Comparison of ENCODE assay signal across 27 cellular contexts in the genomic region with DNA sequence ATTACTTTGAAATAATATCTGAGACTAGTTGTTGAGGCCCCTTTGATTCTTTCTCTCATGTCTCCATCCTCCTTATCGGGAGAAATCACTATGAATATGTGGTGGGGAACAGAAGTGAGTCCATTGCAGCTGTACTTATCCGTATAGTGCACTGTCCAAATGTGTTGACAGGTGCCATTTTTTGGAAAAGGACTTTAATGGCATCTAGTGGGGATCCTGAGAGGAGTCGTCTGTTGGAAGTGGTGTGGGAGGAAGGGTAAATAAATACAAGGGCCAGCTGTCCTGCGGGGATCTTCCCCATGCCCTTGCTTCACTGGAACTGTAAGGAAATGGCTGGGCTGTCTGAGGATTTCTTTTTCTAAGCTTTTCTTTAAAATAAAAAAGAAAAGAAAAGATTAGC. TPM values are rescaled to one million over a fixed set of nuclear protein-coding genes. Genes with fewer than 3 reads are reported as not detected.
DNase-seq lines count a peak whose midpoint lies in the region; ATAC-seq lines count a peak whose summit lies in the region.
"Had no signal": no experiment of that assay in that cellular context is flagged by ENCODE, and none has a peak within 500 bp of the region (broad histone marks: within the 10 kb centered on the region; RNA-seq: fewer than 3 reads in every experiment).

No MANE protein-coding gene starts in this region.

- H3K18ac ChIP-seq in mesenchymal stem cell (ENCODE audit: low read depth in 1 of 2, low read length in 2 of 2), result no peak overlapping the region

- H3K36me3 Mint-ChIP-seq in activated CD8-positive, alpha-beta memory T cell treated with anti-CD3 and anti-CD28 coated beads, Interleukin-2, amount 10 ng/mL, durations not matched to agents 7 days and 5 days, result peaks cover 60% of the 10 kb centered on the region
- H3K36me3 Mint-ChIP-seq in T-helper 17 cell (ENCODE audit: low read depth), result peaks cover 3% of the 10 kb centered on the region
- peaks cover 65% of the 10 kb centered on the region for H3K36me3 Mint-ChIP-seq in stimulated activated effector memory CD8-positive, alpha-beta T cell treated with anti-CD3 and anti-CD28 coated beads, Interleukin-12 subunit alpha, Interleukin-12 subunit beta, amount 100 ng/mL, for 72 hours
- H3K36me3 Mint-ChIP-seq: activated naive CD4-positive, alpha-beta T cell treated with anti-CD3 and anti-CD28 coated beads, Interleukin-2, amount 50 U/mL, for 24 hours; immature natural killer cell had no signal

- H3K4ac ChIP-seq in mesenchymal stem cell (ENCODE audit: low read depth in 1 of 2, low read length in 2 of 2), result no peak overlapping the region

- 79% methylated on average over 4 of the region's 4 CpGs for WGBS in mesenchymal stem cell

- H3K9ac ChIP-seq in mesenchymal stem cell (ENCODE audit: low read length), result no peak overlapping the region

- no peaks in the 10 kb centered on the region for H3K9me3 Mint-ChIP-seq in activated CD8-positive, alpha-beta memory T cell treated with anti-CD3 and anti-CD28 coated beads, Interleukin-2, amount 10 ng/mL, durations not matched to agents 7 days and 5 days (ENCODE audit: low read depth)
- no peaks in the 10 kb centered on the region for H3K9me3 Mint-ChIP-seq in stimulated activated effector memory CD8-positive, alpha-beta T cell treated with anti-CD3 and anti-CD28 coated beads, Interleukin-12 subunit alpha, Interleukin-12 subunit beta, amount 100 ng/mL, for 72 hours
- H3K9me3 Mint-ChIP-seq: activated naive CD4-positive, alpha-beta T cell treated with anti-CD3 and anti-CD28 coated beads, Interleukin-2, amount 50 U/mL, for 24 hours; immature natural killer cell; stimulated activated naive CD8-positive, alpha-beta T cell treated with anti-CD3 and anti-CD28 coated beads, Interleukin-15, Interleukin-2, amounts not matched to agents 100 ng/mL and 50 ng/mL, for 24 hours had no signal

- H2AFZ ChIP-seq in mesenchymal stem cell (ENCODE audit: low read depth, low read length), result no peak overlapping the region

- no peaks in the 10 kb centered on the region for H3K27me3 ChIP-seq in mesenchymal stem cell (ENCODE audit: control insufficient read depth in 1 of 2, insufficient read depth in 1 of 2, low read length in 2 of 2)
- H3K27me3 ChIP-seq: spleen, uterus had no signal

- H3K9me3 ChIP-seq in T-helper 17 cell (ENCODE audit: control insufficient read depth, low read length, poor library complexity, severe bottlenecking) (no peaks in the 10 kb centered on the region), mesenchymal stem cell (ENCODE audit: control insufficient read depth, low read length) (no peaks in the 10 kb centered on the region)
- H3K9me3 ChIP-seq: HAP-1, spleen, thoracic aorta, uterus had no signal

- no peaks in the 10 kb centered on the region for H3K27me3 Mint-ChIP-seq in activated CD8-positive, alpha-beta memory T cell treated with anti-CD3 and anti-CD28 coated beads, Interleukin-2, amount 10 ng/mL, durations not matched to agents 7 days and 5 days
- no peaks in the 10 kb centered on the region for H3K27me3 Mint-ChIP-seq in T-helper 17 cell
- H3K27me3 Mint-ChIP-seq: activated naive CD4-positive, alpha-beta T cell treated with anti-CD3 and anti-CD28 coated beads, Interleukin-2, amount 50 U/mL, for 24 hours; stimulated activated naive CD8-positive, alpha-beta T cell treated with anti-CD3 and anti-CD28 coated beads, Interleukin-15, Interleukin-2, amounts not matched to agents 100 ng/mL and 50 ng/mL, for 24 hours had no signal

- no peak overlapping the region for H3K4me2 ChIP-seq in mesenchymal stem cell (ENCODE audit: low read length, poor library complexity, severe bottlenecking)

- no peak overlapping the region for H3K4me3 Mint-ChIP-seq in activated CD8-positive, alpha-beta memory T cell treated with anti-CD3 and anti-CD28 coated beads, Interleukin-2, amount 10 ng/mL, durations not matched to agents 7 days and 5 days
- no peak overlapping the region for H3K4me3 Mint-ChIP-seq in T-helper 17 cell
- no peak overlapping the region for H3K4me3 Mint-ChIP-seq in stimulated activated effector memory CD8-positive, alpha-beta T cell treated with anti-CD3 and anti-CD28 coated beads, Interleukin-12 subunit alpha, Interleukin-12 subunit beta, amount 100 ng/mL, for 72 hours
- H3K4me3 Mint-ChIP-seq: activated naive CD4-positive, alpha-beta T cell treated with anti-CD3 and anti-CD28 coated beads, Interleukin-2, amount 50 U/mL, for 24 hours; immature natural killer cell; stimulated activated naive CD8-positive, alpha-beta T cell treated with anti-CD3 and anti-CD28 coated beads, Interleukin-15, Interleukin-2, amounts not matched to agents 100 ng/mL and 50 ng/mL, for 24 hours had no signal

- CTCF ChIA-PET in activated CD8-positive, alpha-beta memory T cell treated with anti-CD3 and anti-CD28 coated beads, Interleukin-2, amount 10 ng/mL, durations not matched to agents 7 days and 5 days (lab: Charles Lee), result no interaction called here

- no peak overlapping the region for H3K23ac ChIP-seq in mesenchymal stem cell (ENCODE audit: low read length in 2 of 2)

- H3K14ac ChIP-seq in mesenchymal stem cell (ENCODE audit: low read length in 2 of 2), result no peak overlapping the region

- no peak overlapping the region for H4K91ac ChIP-seq in mesenchymal stem cell (ENCODE audit: low read length)

- no peak overlapping the region for H2BK120ac ChIP-seq in mesenchymal stem cell (ENCODE audit: low read depth, low read length)

- no peaks in the 10 kb centered on the region for H3K36me3 ChIP-seq in mesenchymal stem cell (ENCODE audit: control insufficient read depth in 1 of 2, insufficient read depth in 2 of 2, low read depth in 1 of 2, low read length in 2 of 2)
- H3K36me3 ChIP-seq: thoracic aorta, uterus had no signal

- H4K8ac ChIP-seq in mesenchymal stem cell (ENCODE audit: low read length), result no peak overlapping the region

- H3K27ac ChIP-seq in mesenchymal stem cell (ENCODE audit: low read length, poor library complexity, severe bottlenecking), result no peak overlapping the region
- H3K27ac ChIP-seq: HL-60, spleen, thoracic aorta, uterus had no signal

- peaks cover 10% of the 10 kb centered on the region for H3K79me1 ChIP-seq in mesenchymal stem cell (replicated peaks; ENCODE audit: low read length, poor library complexity, severe bottlenecking)

- no peak overlapping the region for H3K4me3 ChIP-seq in mesenchymal stem cell (ENCODE audit: insufficient read depth in 1 of 2, low read depth in 1 of 2, low read length in 2 of 2)
- H3K4me3 ChIP-seq: HAP-1, spleen, thoracic aorta, uterus had no signal

- no peak overlapping the region for H2BK5ac ChIP-seq in mesenchymal stem cell (ENCODE audit: low read depth, low read length, poor library complexity, severe bottlenecking)

- no peak for DNase-seq in activated CD8-positive, alpha-beta memory T cell treated with anti-CD3 and anti-CD28 coated beads, Interleukin-2, amount 10 ng/mL, durations not matched to agents 7 days and 5 days
- DNase-seq in activated CD8-positive, alpha-beta memory T cell treated with anti-CD3 and anti-CD28 coated beads for 24 hours, result no peak
- DNase-seq in T-helper 17 cell, result no peak
- DNase-seq in mesenchymal stem cell, result peak; percentile 29
- no peak for DNase-seq in stimulated activated effector memory CD8-positive, alpha-beta T cell treated with anti-CD3 and anti-CD28 coated beads, Interleukin-12 subunit alpha, Interleukin-12 subunit beta, amount 100 ng/mL, for 72 hours (ENCODE audit: low spot score in 2 of 2)
- no peak for DNase-seq in cerebellar cortex (ENCODE audit: low spot score)
- DNase-seq in DMS114 treated with DMSO at 0.1 percent for 48 hours (lab: John Stamatoyannopoulos, UW; ENCODE audit: unreplicated experiment), result no peak
- DNase-seq: activated CD4-positive, alpha-beta T cell treated with anti-CD3 and anti-CD28 coated beads for 4 hours; amniotic stem cell; DMS79; immature natural killer cell; Karpas-422; left colon; NCI-H146; NCI-H446; OCI-M1; posterior cingulate gyrus; right cardiac atrium; spleen; stimulated activated CD4-positive, alpha-beta T cell treated with anti-CD3 and anti-CD28 coated beads, Interleukin-2, amount 100 ng/mL, for 24 hours; T-helper 9 cell; uterus had no signal

- no peak overlapping the region for H2AK5ac ChIP-seq in mesenchymal stem cell (ENCODE audit: low read length, severe bottlenecking)

- no peak overlapping the region for H2BK15ac ChIP-seq in mesenchymal stem cell (ENCODE audit: low read depth, poor library complexity, severe bottlenecking)

- peak overlapping the region; percentile 8 for H3K27ac Mint-ChIP-seq in activated CD8-positive, alpha-beta memory T cell treated with anti-CD3 and anti-CD28 coated beads, Interleukin-2, amount 10 ng/mL, durations not matched to agents 7 days and 5 days
- peak overlapping the region; percentile 41 for H3K27ac Mint-ChIP-seq in T-helper 17 cell
- no peak overlapping the region for H3K27ac Mint-ChIP-seq in stimulated activated effector memory CD8-positive, alpha-beta T cell treated with anti-CD3 and anti-CD28 coated beads, Interleukin-12 subunit alpha, Interleukin-12 subunit beta, amount 100 ng/mL, for 72 hours
- H3K27ac Mint-ChIP-seq: activated naive CD4-positive, alpha-beta T cell treated with anti-CD3 and anti-CD28 coated beads, Interleukin-2, amount 50 U/mL, for 24 hours; stimulated activated naive CD8-positive, alpha-beta T cell treated with anti-CD3 and anti-CD28 coated beads, Interleukin-15, Interleukin-2, amounts not matched to agents 100 ng/mL and 50 ng/mL, for 24 hours had no signal

- peak overlapping the region in 1 of 2 experiments; percentile 3 for H2BK12ac ChIP-seq in mesenchymal stem cell (ENCODE audit: low read length in 2 of 2)

- no peak for ATAC-seq in activated CD8-positive, alpha-beta memory T cell treated with anti-CD3 and anti-CD28 coated beads, Interleukin-2, amount 10 ng/mL, durations not matched to agents 7 days and 5 days
- ATAC-seq in T-helper 17 cell, result no peak
- ATAC-seq in stimulated activated effector memory CD8-positive, alpha-beta T cell treated with anti-CD3 and anti-CD28 coated beads, Interleukin-12 subunit alpha, Interleukin-12 subunit beta, amount 100 ng/mL, for 72 hours, result no peak
- ATAC-seq: left colon, right cardiac atrium had no signal

- H3K4me1 ChIP-seq in mesenchymal stem cell (ENCODE audit: control insufficient read depth, insufficient read depth, low read depth, low read length), result peaks cover 3% of the 10 kb centered on the region
- H3K4me1 ChIP-seq: HAP-1, spleen, uterus had no signal

- peaks cover 8% of the 10 kb centered on the region for H3K4me1 Mint-ChIP-seq in activated CD8-positive, alpha-beta memory T cell treated with anti-CD3 and anti-CD28 coated beads, Interleukin-2, amount 10 ng/mL, durations not matched to agents 7 days and 5 days
- H3K4me1 Mint-ChIP-seq in T-helper 17 cell, result peaks cover 8% of the 10 kb centered on the region
- no peaks in the 10 kb centered on the region for H3K4me1 Mint-ChIP-seq in stimulated activated effector memory CD8-positive, alpha-beta T cell treated with anti-CD3 and anti-CD28 coated beads, Interleukin-12 subunit alpha, Interleukin-12 subunit beta, amount 100 ng/mL, for 72 hours
- H3K4me1 Mint-ChIP-seq: activated naive CD4-positive, alpha-beta T cell treated with anti-CD3 and anti-CD28 coated beads, Interleukin-2, amount 50 U/mL, for 24 hours; immature natural killer cell had no signal

RNA-seq across cellular contexts. Expression of a gene that starts 19.4 kb away (rescaled TPM):
- 100 to 1,000 TPM; 148 to 159 TPM for total RNA-seq in activated CD8-positive, alpha-beta memory T cell treated with anti-CD3 and anti-CD28 coated beads, Interleukin-2, amount 10 ng/mL, durations not matched to agents 7 days and 5 days
- total RNA-seq in T-helper 17 cell, result 1 to 10 TPM in 1 of 2 donors, under 1 TPM in 1; 0.57 to 2.0 TPM
- polyA plus RNA-seq in mesenchymal stem cell (2013, experiment 1 of 2), result 20.9 TPM
- polyA plus RNA-seq in mesenchymal stem cell (2013, experiment 2 of 2), result 21.1 TPM

RNA-seq across cellular contexts. Expression of a gene that starts 35.9 kb away (rescaled TPM):
- total RNA-seq in activated CD8-positive, alpha-beta memory T cell treated with anti-CD3 and anti-CD28 coated beads, Interleukin-2, amount 10 ng/mL, durations not matched to agents 7 days and 5 days, result 100 to 1,000 TPM in 1 of 2 experiments, 10 to 100 TPM in 1; 69.8 to 121 TPM
- 10 to 100 TPM; 35.6 to 59.1 TPM for total RNA-seq in T-helper 17 cell
- polyA plus RNA-seq in mesenchymal stem cell (2013, experiment 1 of 2), result 116 TPM
- 114 TPM for polyA plus RNA-seq in mesenchymal stem cell (2013, experiment 2 of 2)

Comparison
In these comparisons a context has a peak if more than half of its experiments do, and no peak if none do; other contexts are left out.
1. RNA of a gene that starts 19.4 kb away (total RNA-seq): 148 to 159 TPM in activated CD8-positive, alpha-beta memory T cell treated with anti-CD3 and anti-CD28 coated beads, Interleukin-2, amount 10 ng/mL, durations not matched to agents 7 days and 5 days; 0.57 to 2.0 TPM in T-helper 17 cell; every median in the first group is over 10 times any median in the second.